Comparison of ENCODE assay signal across 1 cellular context in genomic region chr2:10300997-10301945, GRCh38.
TF ChIP-seq lines count a peak whose summit lies in the region.

No MANE protein-coding gene starts in this region.

TF ChIP-seq in GM12878, 131 proteins besides CTCF, POLR2A, EP300 and RAD21 (continued from another document):
- TF ChIP-seq MTA2 (IDR thresholded peaks at IDR 0.05; ENCODE audit: low read depth) = no peak
- TF ChIP-seq FOXK2 (IDR thresholded peaks at IDR 0.05) = 0 out of 2 replicates have a peak, but pooled peaks have one; percentile 31
- TF ChIP-seq, protein P1, sequence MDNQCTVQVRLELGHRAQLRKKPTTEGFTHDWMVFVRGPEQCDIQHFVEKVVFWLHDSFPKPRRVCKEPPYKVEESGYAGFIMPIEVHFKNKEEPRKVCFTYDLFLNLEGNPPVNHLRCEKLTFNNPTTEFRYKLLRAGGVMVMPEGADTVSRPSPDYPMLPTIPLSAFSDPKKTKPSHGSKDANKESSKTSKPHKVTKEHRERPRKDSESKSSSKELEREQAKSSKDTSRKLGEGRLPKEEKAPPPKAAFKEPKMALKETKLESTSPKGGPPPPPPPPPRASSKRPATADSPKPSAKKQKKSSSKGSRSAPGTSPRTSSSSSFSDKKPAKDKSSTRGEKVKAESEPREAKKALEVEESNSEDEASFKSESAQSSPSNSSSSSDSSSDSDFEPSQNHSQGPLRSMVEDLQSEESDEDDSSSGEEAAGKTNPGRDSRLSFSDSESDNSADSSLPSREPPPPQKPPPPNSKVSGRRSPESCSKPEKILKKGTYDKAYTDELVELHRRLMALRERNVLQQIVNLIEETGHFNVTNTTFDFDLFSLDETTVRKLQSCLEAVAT (IDR thresholded peaks at IDR 0.05) = peak; percentile 87
